Comparison of ENCODE assay signal across 24 cellular contexts in genomic region chr13:48397744-48398143, GRCh38. TPM values are rescaled to one million over a fixed set of nuclear protein-coding genes. Genes with fewer than 3 reads are reported as not detected.
"Had no signal": no experiment of that assay in that cellular context is flagged by ENCODE, and none has a peak within 500 bp of the region (broad histone marks: within the 10 kb centered on the region; RNA-seq: fewer than 3 reads in every experiment).

No MANE protein-coding gene starts in this region.

- H3K36me3 ChIP-seq: right lobe of liver, upper lobe of right lung had no signal

- H3K4me3 ChIP-seq: lower lobe of right lung, right lobe of liver, spleen, testis, upper lobe of right lung had no signal

- H3K4me3 Mint-ChIP-seq: activated B cell treated with CpG ODN at 0.5 μM for 24 hours; activated CD8-positive, alpha-beta T cell treated with anti-CD3 and anti-CD28 coated beads for 36 hours; activated naive CD8-positive, alpha-beta T cell; activated T-cell treated with anti-CD3 and anti-CD28 coated beads, Interleukin-2, amount 50 U/mL, for 72 hours; brain; central memory CD8-positive, alpha-beta T cell; neural crest cell; stimulated activated naive CD8-positive, alpha-beta T cell treated with anti-CD3 and anti-CD28 coated beads, Interleukin-15, amount 100 ng/mL, for 72 hours had no signal

- H3K4me1 Mint-ChIP-seq: brain had no signal

- ATAC-seq: activated CD8-positive, alpha-beta T cell treated with anti-CD3 and anti-CD28 coated beads for 36 hours; activated T-cell treated with anti-CD3 and anti-CD28 coated beads, Interleukin-2, amount 50 U/mL, for 72 hours; lower lobe of right lung; stimulated activated naive CD8-positive, alpha-beta T cell treated with anti-CD3 and anti-CD28 coated beads, Interleukin-15, amount 100 ng/mL, for 72 hours; upper lobe of right lung had no signal

- H3K4me1 ChIP-seq: right lobe of liver had no signal

- DNase-seq: activated B cell treated with CpG ODN at 0.5 μM for 24 hours; activated CD4-positive, alpha-beta T cell treated with anti-CD3 and anti-CD28 coated beads for 48 hours; activated CD8-positive, alpha-beta T cell treated with anti-CD3 and anti-CD28 coated beads for 36 hours; activated gamma-delta T cell treated with Interleukin-2 at 50 U/mL for 16 hours; activated T-cell treated with anti-CD3 and anti-CD28 coated beads, Interleukin-2, amount 50 U/mL, for 72 hours; amygdala; cortex of kidney; effector CD4-positive, alpha-beta T cell; head of caudate nucleus; lower lobe of right lung; midbrain; right lobe of liver; spleen; stimulated activated CD4-positive, alpha-beta T cell treated with anti-CD3 and anti-CD28 coated beads, Interleukin-1b, Interleukin-23, amount 100 ng/mL, for 48 hours; stimulated activated naive CD8-positive, alpha-beta T cell treated with anti-CD3 and anti-CD28 coated beads, Interleukin-15, amount 100 ng/mL, for 72 hours; T-helper 2 cell; testis; upper lobe of right lung had no signal

- H3K27me3 Mint-ChIP-seq: activated B cell treated with CpG ODN at 0.5 μM for 24 hours; activated CD8-positive, alpha-beta T cell treated with anti-CD3 and anti-CD28 coated beads for 36 hours; activated naive CD8-positive, alpha-beta T cell; brain; central memory CD8-positive, alpha-beta T cell; stimulated activated naive CD8-positive, alpha-beta T cell treated with anti-CD3 and anti-CD28 coated beads, Interleukin-15, amount 100 ng/mL, for 72 hours had no signal

- H3K9me3 ChIP-seq: lower lobe of right lung, right lobe of liver, testis, upper lobe of right lung had no signal

- H3K9me3 Mint-ChIP-seq: activated B cell treated with CpG ODN at 0.5 μM for 24 hours; central memory CD8-positive, alpha-beta T cell had no signal

- H3K27ac Mint-ChIP-seq: activated B cell treated with CpG ODN at 0.5 μM for 24 hours; activated CD8-positive, alpha-beta T cell treated with anti-CD3 and anti-CD28 coated beads for 36 hours; activated naive CD8-positive, alpha-beta T cell; brain; stimulated activated naive CD8-positive, alpha-beta T cell treated with anti-CD3 and anti-CD28 coated beads, Interleukin-15, amount 100 ng/mL, for 72 hours had no signal

- H3K27me3 ChIP-seq: right lobe of liver, spleen, testis, upper lobe of right lung had no signal

- FAIRE-seq: frontal cortex, TTC549 had no signal

- H3K27ac ChIP-seq: lower lobe of right lung, right lobe of liver, upper lobe of right lung had no signal

RNA-seq across cellular contexts. Expression of gene LPAR6, which starts 15.2 kb away (rescaled TPM):
- total RNA-seq: activated B cell treated with CpG ODN at 0.5 μM for 24 hours had no signal
